In the genomic region with DNA sequence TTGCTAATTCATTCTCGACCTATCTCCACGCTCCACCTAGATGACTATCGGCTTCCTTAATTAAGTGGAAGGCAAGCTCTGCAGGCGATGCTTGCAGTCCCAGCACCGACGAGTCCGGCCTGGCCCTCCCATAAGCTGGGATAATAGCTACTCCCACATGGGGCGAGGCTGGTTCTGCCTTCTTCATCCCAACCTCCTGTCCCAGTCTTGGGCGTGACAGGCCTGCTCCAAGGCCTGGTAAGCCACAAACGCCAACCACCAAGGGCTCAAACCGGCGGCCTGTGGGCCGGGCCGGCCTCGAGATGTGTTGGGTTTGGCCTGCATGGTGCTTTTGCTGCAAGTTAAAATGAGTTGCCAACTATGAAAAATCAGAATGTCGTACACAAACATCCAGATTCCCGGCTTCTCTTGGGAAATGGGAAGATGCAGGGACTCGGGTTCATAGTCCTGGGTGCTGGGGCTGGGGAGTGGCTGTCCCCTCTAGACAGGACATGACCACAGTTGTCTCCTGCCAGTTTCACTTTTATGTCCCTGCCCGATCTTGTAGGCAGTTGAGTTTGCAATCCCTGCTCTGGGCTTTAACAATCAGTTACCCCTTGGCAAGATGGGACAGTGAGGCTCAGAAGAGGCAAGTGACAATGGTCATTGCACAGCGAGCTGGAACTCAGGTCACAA, we compare ENCODE assay signal across 15 cellular contexts. TPM values are rescaled to one million over a fixed set of nuclear protein-coding genes. Genes with fewer than 3 reads are reported as not detected.
DNase-seq lines count a peak whose midpoint lies in the region; TF ChIP-seq lines count a peak whose summit lies in the region.
"Had no signal": no experiment of that assay in that cellular context is flagged by ENCODE, and none has a peak within 500 bp of the region (broad histone marks: within the 10 kb centered on the region; RNA-seq: fewer than 3 reads in every experiment).

No MANE protein-coding gene starts in this region.

- intact Hi-C loops in ascending aorta (cut with DNase I): no loop called here

- peaks cover 4 to 27% of the 10 kb centered on the region in 2 donors for H3K4me1 ChIP-seq in ascending aorta
- peaks cover 0 to 4% of the 10 kb centered on the region in 2 donors for H3K4me1 ChIP-seq in muscle layer of duodenum (ENCODE audit: control insufficient read depth in 1 of 2, insufficient read depth in 2 of 2, low read length in 2 of 2)
- H3K4me1 ChIP-seq in stomach smooth muscle (ENCODE audit: control insufficient read depth, insufficient read depth, low read length): peaks cover 16% of the 10 kb centered on the region

- H3K4me3 ChIP-seq in ascending aorta: no peak overlapping the region
- no peak overlapping the region for H3K4me3 ChIP-seq in muscle layer of duodenum (ENCODE audit: low read depth in 1 of 2, low read length in 2 of 2)
- no peak overlapping the region for H3K4me3 ChIP-seq in stomach smooth muscle (ENCODE audit: low read length in 2 of 2)

- TF ChIP-seq CTCF in ascending aorta (IDR thresholded peaks at IDR 0.05): no peak

- H3K36me3 ChIP-seq in ascending aorta (no peaks in the 10 kb centered on the region), muscle layer of duodenum (ENCODE audit: control insufficient read depth in 1 of 2, insufficient read depth in 2 of 2, low read length in 2 of 2) (no peaks in the 10 kb centered on the region), stomach smooth muscle (ENCODE audit: control insufficient read depth in 2 of 2, insufficient read depth in 2 of 2, low read length in 2 of 2) (no peaks in the 10 kb centered on the region)

- no peaks in the 10 kb centered on the region for H3K27me3 ChIP-seq in ascending aorta
- H3K27me3 ChIP-seq in muscle layer of duodenum (ENCODE audit: low read depth, low read length): no peaks in the 10 kb centered on the region
- H3K27me3 ChIP-seq in stomach smooth muscle (ENCODE audit: control insufficient read depth in 1 of 2, insufficient read depth in 2 of 2, low read length in 2 of 2): no peaks in the 10 kb centered on the region

- no peak overlapping the region for H3K9ac ChIP-seq in stomach smooth muscle (ENCODE audit: low read length in 2 of 2)
- H3K9ac ChIP-seq: KMS-11 had no signal

- H3K9me3 ChIP-seq in ascending aorta (no peaks in the 10 kb centered on the region), muscle layer of duodenum (ENCODE audit: control insufficient read depth in 1 of 2, low read length in 2 of 2) (no peaks in the 10 kb centered on the region), stomach smooth muscle (ENCODE audit: control insufficient read depth in 2 of 2, low read length in 2 of 2) (peaks cover 0 to 9% of the 10 kb centered on the region in 2 donors)

- peak; percentile 31 for DNase-seq in AG20443 (ENCODE audit: low spot score)
- no peak for DNase-seq in ascending aorta (ENCODE audit: low spot score in 2 of 2)
- DNase-seq in NOMO-1 treated with DMSO at 0.1 percent for 48 hours (lab: John Stamatoyannopoulos, UW; ENCODE audit: unreplicated experiment): no peak
- DNase-seq in middle frontal gyrus (ENCODE audit: extremely low spot score, low spot score): no peak
- no peak for DNase-seq in Kasumi-1 (lab: John Stamatoyannopoulos, UW)
- DNase-seq in C1 segment of cervical spinal cord (lab: John Stamatoyannopoulos, UW): no peak
- DNase-seq: activated CD4-positive, alpha-beta T cell treated with anti-CD3 and anti-CD28 coated beads, Interleukin-2, amount 50 U/mL, for 4 hours; activated T-cell treated with anti-CD3 and anti-CD28 coated beads, Interleukin-2, amount 50 U/mL, for 1 hour; effector CD8-positive, alpha-beta T cell; left ventricle myocardium superior; naive thymus-derived CD4-positive, alpha-beta T cell; NCI-H774 had no signal

- H3K27ac ChIP-seq in ascending aorta: peak overlapping the region; percentile 90 to 92
- H3K27ac ChIP-seq in muscle layer of duodenum (ENCODE audit: low read length): peak overlapping the region; percentile 74
- H3K27ac ChIP-seq in stomach smooth muscle (ENCODE audit: low read length): peak overlapping the region; percentile 31
- H3K27ac ChIP-seq: KMS-11 had no signal

RNA-seq across cellular contexts. Expression of a gene that starts 32.8 kb away (rescaled TPM):
- 360 TPM for total RNA-seq in ascending aorta

Comparison
In these comparisons a context has a peak if more than half of its experiments do, and no peak if none do; other contexts are left out.
1. H3K27ac ChIP-seq: peak in every context shown above with its lines; median percentile 91 in ascending aorta; 74 in muscle layer of duodenum; 31 in stomach smooth muscle.